ENCODE assay signal across 8 cellular contexts in genomic region chr9:6759114-6759977, GRCh38. TPM values are rescaled to one million over a fixed set of nuclear protein-coding genes. Genes with fewer than 3 reads are reported as not detected.
A peak's percentile ranks its signal among the peaks of the same experiment; 100 is the strongest.
DNase-seq lines count a peak whose midpoint lies in the region; ATAC-seq and TF ChIP-seq lines count a peak whose summit lies in the region.

No MANE protein-coding gene starts in this region.

- peaks cover 57 to 58% of the 10 kb centered on the region in 2 donors for H3K4me1 Mint-ChIP-seq in immature natural killer cell

- peaks cover 16 to 25% (median 21%) of the 10 kb centered on the region in 3 donors for H3K27me3 Mint-ChIP-seq in immature natural killer cell (ENCODE audit: low read depth in 3 of 3)

- peak overlapping the region; percentile 95 to 100 (median 97) for H3K27ac Mint-ChIP-seq in immature natural killer cell

- peak; percentile 4 for ATAC-seq in HG03095 (IDR thresholded peaks at IDR 0.05; ENCODE audit: unreplicated experiment)

- peaks cover 0 to 2% (median 0%) of the 10 kb centered on the region in 6 donors for H3K9me3 Mint-ChIP-seq in immature natural killer cell

- no peak for TF ChIP-seq CTCF in GM13977 (IDR thresholded peaks at IDR 0.05; ENCODE audit: extremely low read depth, insufficient read depth, missing control alignments)

- DNase-seq in ACHN = peak; percentile 89
- peak; percentile 76 for DNase-seq in GM13977 (ENCODE audit: low spot score)
- peak; percentile 94 for DNase-seq in RKO (ENCODE audit: low spot score)
- DNase-seq in amniotic stem cell (lab: John Stamatoyannopoulos, UW) = peak; percentile 75
- DNase-seq in immature natural killer cell = peak; percentile 84 to 88 (median 85)
- peak; percentile 2 for DNase-seq in stimulated activated CD8-positive, alpha-beta memory T cell treated with anti-CD3 and anti-CD28 coated beads, Interleukin-12 subunit alpha, Interleukin-12 subunit beta, amount 100 ng/mL, for 1 hour (ENCODE audit: low read depth)
- DNase-seq in superior temporal gyrus (ENCODE audit: extremely low spot score) = no peak

- peak overlapping the region; percentile 93 to 100 (median 99) for H3K4me3 Mint-ChIP-seq in immature natural killer cell

- in situ Hi-C loops in ACHN (cut with HindIII; ENCODE audit: low pct_ligation_motif_present, low pct_unique_long_range_greater_than_20kb, low sequenced_read_pairs) = no loop called here
- in situ Hi-C loops in GM13977 (cut with MboI; ENCODE audit: low pct_unique_long_range_greater_than_20kb, low sequenced_read_pairs, unreplicated experiment) = no loop called here

- peaks cover 0 to 5% (median 0%) of the 10 kb centered on the region in 3 donors for H3K36me3 Mint-ChIP-seq in immature natural killer cell

RNA-seq across cellular contexts. Expression of gene KDM4C, which starts 1.6 kb away (rescaled TPM):
- 10 to 100 TPM; 18.2 to 45.6 (median 29.9) TPM for polyA plus RNA-seq in immature natural killer cell
